In genomic region chr4:152206646-152207435, GRCh38 we compare ENCODE assay signal across 29 cellular contexts.
DNase-seq lines count a peak whose midpoint lies in the region; TF ChIP-seq lines count a peak whose summit lies in the region.
"Had no signal": no experiment of that assay in that cellular context is flagged by ENCODE, and none has a peak within 500 bp of the region (broad histone marks: within the 10 kb centered on the region; RNA-seq: fewer than 3 reads in every experiment).

No MANE protein-coding gene starts in this region.

- no peaks in the 10 kb centered on the region for H3K36me3 Mint-ChIP-seq in MCF 10A (ENCODE audit: insufficient read depth, unreplicated experiment)
- H3K36me3 Mint-ChIP-seq in nephron progenitor cell (ENCODE audit: low read depth): no peaks in the 10 kb centered on the region
- H3K36me3 Mint-ChIP-seq: activated naive CD4-positive, alpha-beta T cell treated with anti-CD3 and anti-CD28 coated beads, Interleukin-2, amount 10 ng/mL, durations not matched to agents 7 days and 5 days; memory B cell; naive B cell; stimulated activated naive B cell treated with anti-CD40 and anti-IgM and Interleukin-4, amounts not matched to agents 10 μg/mL and 1 μg/mL and 100 μg/mL, for 72 hours had no signal

- no peaks in the 10 kb centered on the region for H3K27me3 ChIP-seq in mammary epithelial cell (ENCODE audit: insufficient read depth, low read length)
- peaks cover 0 to 6% (median 0%) of the 10 kb centered on the region in 3 donors for H3K27me3 ChIP-seq in sigmoid colon
- H3K27me3 ChIP-seq: BE2C, suprapubic skin, uterus had no signal

- H3K27ac ChIP-seq in mammary epithelial cell (ENCODE audit: insufficient read depth, low read depth, low read length) (no peak overlapping the region), sigmoid colon (no peak overlapping the region)
- H3K27ac ChIP-seq: KMS-11, suprapubic skin, uterus, WERI-Rb-1 had no signal

- 87% methylated on average over 9 of the region's 9 CpGs for WGBS in mammary epithelial cell (ENCODE audit: low coverage, missing lambda C conversion rate)
- 79 to 85% methylated on average over 9 of the region's 9 CpGs for WGBS in sigmoid colon, 2 donors

- dilution Hi-C loops in mammary epithelial cell (cut with HindIII; ENCODE audit: low sequenced_read_pairs): no loop called here

- H3K9ac ChIP-seq in mammary epithelial cell (ENCODE audit: insufficient read depth, low read length): no peak overlapping the region
- H3K9ac ChIP-seq: KMS-11 had no signal

- BruUV-seq in mammary epithelial cell (replicated peaks; lab: Mats Ljungman, UMichigan) (no TSS peak), MCF 10A (replicated peaks; lab: Mats Ljungman, UMichigan) (no TSS peak)

- CTCF ChIA-PET in mammary epithelial cell (lab: Charles Lee; ENCODE audit: low non-redundant PET) (interaction anchor here (0.5 kb wide), 1 partner anchor 565 kb away, joined by 4 read pairs; no protein-coding TSS in a partner anchor), MCF 10A (lab: Yijun Ruan, JAX) (no interaction called here)

- H3K27ac Mint-ChIP-seq in MCF 10A (ENCODE audit: low read depth, unreplicated experiment) (no peak overlapping the region), nephron progenitor cell (peak overlapping the region; percentile 87)
- H3K27ac Mint-ChIP-seq: activated CD4-positive, alpha-beta T cell treated with anti-CD3 and anti-CD28 coated beads, Interleukin-2, amount 10 ng/mL, durations not matched to agents 7 days and 5 days; activated naive CD4-positive, alpha-beta T cell treated with anti-CD3 and anti-CD28 coated beads, Interleukin-2, amount 10 ng/mL, durations not matched to agents 7 days and 5 days; activated T-helper 1 cell treated with anti-CD3 and anti-CD28 coated beads, Interleukin-12 subunit alpha, Interleukin-12 subunit beta, Interleukin-2, Interleukin-4 antibody, amounts not matched to agents 30 ng/mL and 10 ng/mL and 1 ng/mL, durations not matched to agents 14 hours and 24 hours and 36 hours; dendritic cell treated with granulocyte-macrophage colony-stimulating factor and Interleukin-4, amounts not matched to agents 40 ng/mL and 50 ng/mL, for 4 days; memory B cell; naive B cell; stimulated activated naive B cell treated with anti-CD40 and anti-IgM and Interleukin-4, amounts not matched to agents 10 μg/mL and 1 μg/mL and 100 μg/mL, for 72 hours; T-helper 17 cell had no signal

- H3K9me3 Mint-ChIP-seq in MCF 10A (ENCODE audit: unreplicated experiment): no peaks in the 10 kb centered on the region
- no peaks in the 10 kb centered on the region for H3K9me3 Mint-ChIP-seq in nephron progenitor cell
- H3K9me3 Mint-ChIP-seq: activated naive CD4-positive, alpha-beta T cell treated with anti-CD3 and anti-CD28 coated beads, Interleukin-2, amount 10 ng/mL, durations not matched to agents 7 days and 5 days; dendritic cell treated with granulocyte-macrophage colony-stimulating factor and Interleukin-4, amounts not matched to agents 40 ng/mL and 50 ng/mL, for 4 days; memory B cell; naive B cell had no signal

- H3K9me3 ChIP-seq in mammary epithelial cell (replicated peaks; ENCODE audit: insufficient read depth, low read length): no peaks in the 10 kb centered on the region
- no peaks in the 10 kb centered on the region for H3K9me3 ChIP-seq in sigmoid colon
- H3K9me3 ChIP-seq: BE2C, suprapubic skin, uterus had no signal

- no peak for TF ChIP-seq CTCF in mammary epithelial cell (conservative IDR thresholded peaks at IDR 0.05 in 1 of 2, IDR thresholded peaks at IDR 0.05 in 1 of 2; ENCODE audit: extremely low read depth in 1 of 2, insufficient read depth in 1 of 2, low read depth in 1 of 2, low read length in 2 of 2)
- no peak for TF ChIP-seq CTCF in MCF 10A (IDR thresholded peaks at IDR 0.05; ENCODE audit: unreplicated experiment)
- no peak for TF ChIP-seq CTCF in choroid plexus epithelial cell (conservative IDR thresholded peaks at IDR 0.05; ENCODE audit: low read depth, low read length)
- no peak for TF ChIP-seq CTCF in nephron progenitor cell (IDR thresholded peaks at IDR 0.05)
- no peak for TF ChIP-seq CTCF in sigmoid colon (IDR thresholded peaks at IDR 0.05)

- TF ChIP-seq POLR2A in sigmoid colon (IDR thresholded peaks at IDR 0.05): no peak

- no peak overlapping the region for H3K4me3 Mint-ChIP-seq in MCF 10A (ENCODE audit: unreplicated experiment)
- peak overlapping the region; percentile 49 for H3K4me3 Mint-ChIP-seq in nephron progenitor cell
- H3K4me3 Mint-ChIP-seq: activated CD4-positive, alpha-beta T cell treated with anti-CD3 and anti-CD28 coated beads, Interleukin-2, amount 10 ng/mL, durations not matched to agents 7 days and 5 days; activated naive CD4-positive, alpha-beta T cell treated with anti-CD3 and anti-CD28 coated beads, Interleukin-2, amount 10 ng/mL, durations not matched to agents 7 days and 5 days; activated T-helper 1 cell treated with anti-CD3 and anti-CD28 coated beads, Interleukin-12 subunit alpha, Interleukin-12 subunit beta, Interleukin-2, Interleukin-4 antibody, amounts not matched to agents 30 ng/mL and 10 ng/mL and 1 ng/mL, durations not matched to agents 14 hours and 24 hours and 36 hours; dendritic cell treated with granulocyte-macrophage colony-stimulating factor and Interleukin-4, amounts not matched to agents 40 ng/mL and 50 ng/mL, for 4 days; memory B cell; naive B cell; stimulated activated naive B cell treated with anti-CD40 and anti-IgM and Interleukin-4, amounts not matched to agents 10 μg/mL and 1 μg/mL and 100 μg/mL, for 72 hours; T-helper 17 cell had no signal

- H3K27me3 Mint-ChIP-seq in MCF 10A (ENCODE audit: insufficient read depth, unreplicated experiment): no peaks in the 10 kb centered on the region
- peaks cover 7% of the 10 kb centered on the region for H3K27me3 Mint-ChIP-seq in nephron progenitor cell (ENCODE audit: low read depth, poor library complexity)

- H2AFZ ChIP-seq in mammary epithelial cell (ENCODE audit: low read depth, low read length): peak overlapping the region; percentile 19

- H3K4me1 ChIP-seq in mammary epithelial cell (ENCODE audit: insufficient read depth, low read length): no peaks in the 10 kb centered on the region
- no peaks in the 10 kb centered on the region for H3K4me1 ChIP-seq in sigmoid colon
- H3K4me1 ChIP-seq: suprapubic skin, uterus had no signal

- H3K4me1 Mint-ChIP-seq in MCF 10A (ENCODE audit: insufficient read depth, unreplicated experiment): no peaks in the 10 kb centered on the region
- peaks cover 73% of the 10 kb centered on the region for H3K4me1 Mint-ChIP-seq in nephron progenitor cell
- H3K4me1 Mint-ChIP-seq: memory B cell, naive B cell, T-helper 17 cell had no signal

- H4K20me1 ChIP-seq in mammary epithelial cell (ENCODE audit: insufficient read depth, low read length): no peaks in the 10 kb centered on the region

- POLR2A ChIA-PET in MCF 10A (lab: Yijun Ruan, JAX): no interaction called here

- intact Hi-C loops in mammary epithelial cell (cut with micrococcal nuclease) (no loop called here), MCF 10A (cut with micrococcal nuclease) (no loop called here), sigmoid colon (cut with DNase I) (no loop called here)

- no peak for DNase-seq in mammary epithelial cell
- no peak for DNase-seq in MCF 10A (ENCODE audit: unreplicated experiment)
- peak; percentile 56 for DNase-seq in NOMO-1 treated with dmso at 0.1 percent for 144 hours (lab: John Stamatoyannopoulos, UW; ENCODE audit: unreplicated experiment)
- peak; percentile 4 for DNase-seq in choroid plexus epithelial cell (ENCODE audit: low read depth)
- DNase-seq in nephron progenitor cell: no peak
- DNase-seq in sigmoid colon: no peak
- DNase-seq in effector CD4-positive, alpha-beta T cell: no peak
- no peak for DNase-seq in NCI-H2171 (lab: John Stamatoyannopoulos, UW)
- DNase-seq: activated CD4-positive, alpha-beta T cell treated with anti-CD3 and anti-CD28 coated beads, Interleukin-2, amount 10 ng/mL, durations not matched to agents 7 days and 5 days; activated naive CD4-positive, alpha-beta T cell treated with anti-CD3 and anti-CD28 coated beads, Interleukin-2, amount 10 ng/mL, durations not matched to agents 7 days and 5 days; amygdala; BE2C; caudate nucleus; DMS153; naive B cell; NCI-H1048; NCI-H1930; NCI-H446 treated with DMSO at 0.1 percent for 48 hours; retina; stimulated activated CD4-positive, alpha-beta T cell treated with anti-CD3 and anti-CD28 coated beads, Interleukin-4, amount 100 ng/mL, for 1 hour; stimulated activated naive B cell treated with anti-CD40 and anti-IgM and Interleukin-4, amounts not matched to agents 10 μg/mL and 1 μg/mL and 100 μg/mL, for 72 hours; T-helper 17 cell; uterus; WERI-Rb-1 had no signal

- in situ Hi-C loops in mammary epithelial cell (cut with MboI; ENCODE audit: low sequenced_read_pairs in 2 of 2): no loop called here

- H3K79me2 ChIP-seq in mammary epithelial cell (ENCODE audit: insufficient read depth, low read length): no peaks in the 10 kb centered on the region

- no peak for TF ChIP-seq EP300 in sigmoid colon (IDR thresholded peaks at IDR 0.05)

- H3K36me3 ChIP-seq in mammary epithelial cell (ENCODE audit: insufficient read depth, low read length) (no peaks in the 10 kb centered on the region), sigmoid colon (no peaks in the 10 kb centered on the region)
- H3K36me3 ChIP-seq: BE2C, suprapubic skin, uterus, WERI-Rb-1 had no signal

- H3K4me3 ChIP-seq in mammary epithelial cell (replicated peaks in 1 of 3; ENCODE audit: insufficient read depth in 1 of 3, low read depth in 2 of 3, low read length in 3 of 3) (no peak overlapping the region), choroid plexus epithelial cell (ENCODE audit: low read depth, low read length) (no peak overlapping the region), sigmoid colon (no peak overlapping the region)
- H3K4me3 ChIP-seq: suprapubic skin, uterus had no signal

- no peak overlapping the region for H3K4me2 ChIP-seq in mammary epithelial cell (ENCODE audit: insufficient read depth, low read depth, low read length)
- H3K4me2 ChIP-seq: KMS-11 had no signal

Comparison
In these comparisons a context has a peak if more than half of its experiments do, and no peak if none do; other contexts are left out.
1. DNase-seq: peak in NOMO-1 treated with dmso at 0.1 percent for 144 hours (single experiment) and choroid plexus epithelial cell (single experiment); none in mammary epithelial cell (single experiment), MCF 10A (single experiment), nephron progenitor cell (single experiment), sigmoid colon (single experiment), effector CD4-positive, alpha-beta T cell (single experiment) and NCI-H2171 (single experiment).